23 cellular contexts compared by ENCODE assay signal in the genomic region with DNA sequence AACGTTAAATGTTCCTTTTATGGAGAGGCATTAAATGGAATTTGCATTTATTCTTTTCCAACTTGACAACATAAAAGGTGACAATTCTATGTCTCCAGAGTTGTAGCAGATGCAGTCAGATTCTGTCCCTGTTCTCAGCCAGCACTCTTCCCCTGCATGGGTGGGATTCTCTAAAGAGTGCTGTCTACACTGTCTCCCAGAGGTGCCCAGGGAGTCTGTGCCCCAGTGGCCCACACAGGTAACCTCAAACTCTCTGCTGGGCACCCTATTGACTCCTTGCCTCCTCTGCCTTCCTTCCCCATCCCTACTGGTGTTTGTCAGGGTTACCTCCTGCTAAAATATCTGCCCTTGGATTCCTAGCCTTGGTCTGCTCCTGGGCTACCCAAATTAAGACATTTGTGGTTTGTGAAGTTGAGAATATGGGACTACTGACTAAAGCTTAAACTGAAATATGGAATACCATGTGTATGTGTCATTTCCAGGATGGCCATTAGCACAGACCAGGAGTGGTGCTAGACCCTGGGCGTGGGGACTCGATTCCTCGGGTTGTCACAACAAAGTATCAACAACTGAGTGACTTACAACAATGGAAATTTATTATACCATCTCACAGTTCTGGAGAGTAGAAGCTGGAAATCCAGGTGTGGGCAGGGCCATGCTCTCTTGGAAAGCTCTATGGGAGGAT.
A peak's percentile ranks its signal among the peaks of the same experiment; 100 is the strongest.
DNase-seq lines count a peak whose midpoint lies in the region; ATAC-seq, FAIRE-seq and TF ChIP-seq lines count a peak whose summit lies in the region.
"Had no signal": no experiment of that assay in that cellular context is flagged by ENCODE, and none has a peak within 500 bp of the region (broad histone marks: within the 10 kb centered on the region; RNA-seq: fewer than 3 reads in every experiment).

No MANE protein-coding gene starts in this region.

- no peaks in the 10 kb centered on the region for H3K36me3 ChIP-seq in skeletal muscle satellite cell (ENCODE audit: insufficient read depth, low read length)
- H3K36me3 ChIP-seq: HAP-1 had no signal

- DNase-seq in GM03348 (ENCODE audit: low spot score) (peak; percentile 62), RCC 7860 (ENCODE audit: low spot score) (peak; percentile 87), fibroblast of pulmonary artery (ENCODE audit: low read depth) (peak; percentile 1), medulla oblongata (ENCODE audit: extremely low spot score) (no peak), NCI-H69 (lab: John Stamatoyannopoulos, UW) (no peak)
- DNase-seq: activated CD4-positive, alpha-beta memory T cell treated with anti-CD3 and anti-CD28 coated beads, Interleukin-2, amount 10 ng/mL, durations not matched to agents 7 days and 5 days; activated naive CD4-positive, alpha-beta T cell treated with anti-CD3 and anti-CD28 coated beads, Interleukin-2, amount 10 ng/mL, durations not matched to agents 7 days and 5 days; activated T-cell treated with anti-CD3 and anti-CD28 coated beads, Interleukin-2, amount 50 U/mL, for 24 hours; anterior cingulate cortex; Calu3; effector CD8-positive, alpha-beta T cell; GDM1; head of caudate nucleus; NCI-H1417 treated with DMSO at 0.1 percent for 48 hours; NCI-H524 treated with DMSO at 0.1 percent for 48 hours; SHP77; T-helper 2 cell had no signal

- no peak for ATAC-seq in HG03196 (IDR thresholded peaks at IDR 0.05; ENCODE audit: unreplicated experiment)
- ATAC-seq: stimulated activated memory B cell treated with anti-CD40 and anti-IgM and Interleukin-4, amounts not matched to agents 10 μg/mL and 1 μg/mL and 100 μg/mL, for 72 hours; WTC11 had no signal

- no peak overlapping the region for H3K9ac ChIP-seq in skeletal muscle satellite cell (ENCODE audit: low read depth, low read length)

- peaks cover 5% of the 10 kb centered on the region for H3K27me3 ChIP-seq in skeletal muscle satellite cell (ENCODE audit: control insufficient read depth, insufficient read depth, low read length)

- TF ChIP-seq CTCF in fibroblast of pulmonary artery (IDR thresholded peaks at IDR 0.05; ENCODE audit: low read length, missing control alignments), result no peak

- H3K4me1 ChIP-seq in skeletal muscle satellite cell (ENCODE audit: control insufficient read depth, insufficient read depth, low read length), result peaks cover 13% of the 10 kb centered on the region
- H3K4me1 ChIP-seq: HAP-1 had no signal

- H3K9me3 ChIP-seq in skeletal muscle satellite cell (replicated peaks; ENCODE audit: low read length), result no peaks in the 10 kb centered on the region
- H3K9me3 ChIP-seq: HAP-1 had no signal

- H3K4me3 ChIP-seq in fibroblast of pulmonary artery (replicated peaks; ENCODE audit: low read depth, low read length) (no peak overlapping the region), skeletal muscle satellite cell (ENCODE audit: low read length) (no peak overlapping the region)
- H3K4me3 ChIP-seq: HAP-1 had no signal

- H3K4me2 ChIP-seq in skeletal muscle satellite cell (ENCODE audit: low read length), result peak overlapping the region; percentile 25

- FAIRE-seq in RCC 7860 (lab: Jason Lieb, UNC), result no peak
- FAIRE-seq: GM12891 had no signal

Comparison
In these comparisons a context has a peak if more than half of its experiments do, and no peak if none do; other contexts are left out.
1. DNase-seq: peak in GM03348 (single experiment), RCC 7860 (single experiment) and fibroblast of pulmonary artery (single experiment); none in medulla oblongata (single experiment) and NCI-H69 (single experiment).